ENCODE assay signal across 1 cellular context in the genomic region with DNA sequence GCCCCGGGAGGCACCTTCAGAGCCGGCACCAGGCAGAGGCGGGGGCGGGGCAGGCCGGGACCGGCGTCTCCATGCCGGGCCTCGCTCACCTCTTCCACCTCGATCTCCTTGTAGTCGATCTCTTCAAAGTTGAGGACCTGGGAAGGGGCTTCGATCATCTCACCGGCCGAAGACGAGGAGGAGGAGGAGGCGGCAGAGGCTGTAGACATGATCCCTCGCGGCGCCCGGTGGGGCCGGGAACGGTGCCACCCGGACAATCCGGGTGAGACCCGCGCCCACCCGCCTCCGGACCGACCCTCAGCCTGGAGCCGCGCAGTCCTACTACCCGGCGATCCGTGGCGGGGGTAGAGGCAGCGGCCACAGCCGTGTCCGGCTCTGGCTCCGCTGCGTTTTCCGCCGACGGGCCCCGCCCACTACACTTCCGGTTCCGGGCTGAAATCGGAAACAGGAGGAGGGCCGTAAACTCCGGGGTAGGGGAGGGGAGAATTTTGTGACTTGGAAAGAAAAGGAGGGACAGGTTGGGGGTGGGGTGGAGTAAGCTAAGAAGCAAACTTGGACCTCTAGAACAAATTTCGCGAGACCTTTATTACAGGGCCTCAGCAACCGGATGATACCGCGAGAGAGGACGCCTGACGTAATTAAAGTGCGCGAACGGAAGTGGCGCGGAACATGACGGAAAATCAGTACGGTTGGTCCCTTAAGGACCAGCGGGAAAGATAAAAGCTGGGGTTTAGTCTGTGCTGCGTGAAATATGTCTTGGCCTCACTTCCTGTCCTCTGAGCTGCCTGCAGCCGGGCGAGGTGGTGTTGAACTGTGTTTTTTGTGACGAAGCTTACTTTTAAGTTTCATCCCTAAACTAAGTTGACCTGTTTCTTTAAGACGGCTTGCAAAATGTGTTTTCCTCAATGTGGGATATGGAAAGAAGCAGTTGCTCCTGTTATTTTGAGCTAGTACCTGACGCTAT.
TF ChIP-seq lines count a peak whose summit lies in the region.

Gene MAP3K7 (minus strand): TSS at position 398 of the 964 bp plus-strand sequence. CDS start 189 bp downstream, at position 209.

TF ChIP-seq in HEK293, 187 proteins besides CTCF, POLR2A, EP300 and RAD21 (continued from another document and continues in another):
- TF ChIP-seq, protein P1, sequence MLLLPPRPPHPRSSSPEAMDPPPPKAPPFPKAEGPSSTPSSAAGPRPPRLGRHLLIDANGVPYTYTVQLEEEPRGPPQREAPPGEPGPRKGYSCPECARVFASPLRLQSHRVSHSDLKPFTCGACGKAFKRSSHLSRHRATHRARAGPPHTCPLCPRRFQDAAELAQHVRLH (tag by site-specific recombination; IDR thresholded peaks at IDR 0.05) = peak; percentile 100
- TF ChIP-seq ZNF174 (tag by site-specific recombination; IDR thresholded peaks at IDR 0.05) (peak; percentile 81), GLIS1 (tag by site-specific recombination; IDR thresholded peaks at IDR 0.05) (peak; percentile 57; the same call in 1 of the 2 replicates), ZNF274 (IDR thresholded peaks at IDR 0.05; ENCODE audit: low read length) (no peak), ZNF274 (tag by site-specific recombination; IDR thresholded peaks at IDR 0.05; ENCODE audit: borderline replicate concordance) (no peak), ZNF335 (tag by site-specific recombination; conservative IDR thresholded peaks at IDR 0.05) (peak; percentile 90), ZNF791 (tag by site-specific recombination; IDR thresholded peaks at IDR 0.05) (no peak), REPIN1 (tag by site-specific recombination; IDR thresholded peaks at IDR 0.05; ENCODE audit: low read depth) (no peak), PRDM1 (tag by site-specific recombination; IDR thresholded peaks at IDR 0.05) (no peak), ZNF398 (tag by site-specific recombination; IDR thresholded peaks at IDR 0.05) (peak; percentile 84), ZNF629 (tag by site-specific recombination; IDR thresholded peaks at IDR 0.05) (peak; percentile 98), ZEB2 (tag by site-specific recombination; IDR thresholded peaks at IDR 0.05) (peak; percentile 58; the same call in 1 of the 2 replicates), ZNF513 (tag by site-specific recombination; IDR thresholded peaks at IDR 0.05) (peak; percentile 30; the same call in 1 of the 2 replicates), ZNF776 (tag by site-specific recombination; IDR thresholded peaks at IDR 0.05; ENCODE audit: borderline replicate concordance) (no peak), SCRT2 (tag by site-specific recombination; IDR thresholded peaks at IDR 0.05) (no peak; the same call in 1 of the 2 replicates), FEZF1 (tag by site-specific recombination; IDR thresholded peaks at IDR 0.05) (0 out of 2 replicates have a peak, but pooled peaks have one; percentile 16), ZNF280D (tag by site-specific recombination; IDR thresholded peaks at IDR 0.05) (no peak), ATF2 (tag by site-specific recombination; IDR thresholded peaks at IDR 0.05; ENCODE audit: low read depth) (peak; percentile 92), PRDM10 (tag by site-specific recombination; IDR thresholded peaks at IDR 0.05) (peak; percentile 86), KLF8 (tag by site-specific recombination; IDR thresholded peaks at IDR 0.05) (peak; percentile 72), ZNF792 (tag by site-specific recombination; IDR thresholded peaks at IDR 0.05) (no peak), SETDB1 (IDR thresholded peaks at IDR 0.05; ENCODE audit: insufficient read length, low read length) (peak; percentile 72), ZBTB8A (tag by site-specific recombination; IDR thresholded peaks at IDR 0.05) (peak; percentile 42)
- TF ChIP-seq, protein P2, sequence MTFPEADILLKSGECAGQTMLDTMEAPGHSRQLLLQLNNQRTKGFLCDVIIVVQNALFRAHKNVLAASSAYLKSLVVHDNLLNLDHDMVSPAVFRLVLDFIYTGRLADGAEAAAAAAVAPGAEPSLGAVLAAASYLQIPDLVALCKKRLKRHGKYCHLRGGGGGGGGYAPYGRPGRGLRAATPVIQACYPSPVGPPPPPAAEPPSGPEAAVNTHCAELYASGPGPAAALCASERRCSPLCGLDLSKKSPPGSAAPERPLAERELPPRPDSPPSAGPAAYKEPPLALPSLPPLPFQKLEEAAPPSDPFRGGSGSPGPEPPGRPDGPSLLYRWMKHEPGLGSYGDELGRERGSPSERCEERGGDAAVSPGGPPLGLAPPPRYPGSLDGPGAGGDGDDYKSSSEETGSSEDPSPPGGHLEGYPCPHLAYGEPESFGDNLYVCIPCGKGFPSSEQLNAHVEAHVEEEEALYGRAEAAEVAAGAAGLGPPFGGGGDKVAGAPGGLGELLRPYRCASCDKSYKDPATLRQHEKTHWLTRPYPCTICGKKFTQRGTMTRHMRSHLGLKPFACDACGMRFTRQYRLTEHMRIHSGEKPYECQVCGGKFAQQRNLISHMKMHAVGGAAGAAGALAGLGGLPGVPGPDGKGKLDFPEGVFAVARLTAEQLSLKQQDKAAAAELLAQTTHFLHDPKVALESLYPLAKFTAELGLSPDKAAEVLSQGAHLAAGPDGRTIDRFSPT (tag by site-specific recombination; IDR thresholded peaks at IDR 0.05) = no peak
- TF ChIP-seq, protein P3, sequence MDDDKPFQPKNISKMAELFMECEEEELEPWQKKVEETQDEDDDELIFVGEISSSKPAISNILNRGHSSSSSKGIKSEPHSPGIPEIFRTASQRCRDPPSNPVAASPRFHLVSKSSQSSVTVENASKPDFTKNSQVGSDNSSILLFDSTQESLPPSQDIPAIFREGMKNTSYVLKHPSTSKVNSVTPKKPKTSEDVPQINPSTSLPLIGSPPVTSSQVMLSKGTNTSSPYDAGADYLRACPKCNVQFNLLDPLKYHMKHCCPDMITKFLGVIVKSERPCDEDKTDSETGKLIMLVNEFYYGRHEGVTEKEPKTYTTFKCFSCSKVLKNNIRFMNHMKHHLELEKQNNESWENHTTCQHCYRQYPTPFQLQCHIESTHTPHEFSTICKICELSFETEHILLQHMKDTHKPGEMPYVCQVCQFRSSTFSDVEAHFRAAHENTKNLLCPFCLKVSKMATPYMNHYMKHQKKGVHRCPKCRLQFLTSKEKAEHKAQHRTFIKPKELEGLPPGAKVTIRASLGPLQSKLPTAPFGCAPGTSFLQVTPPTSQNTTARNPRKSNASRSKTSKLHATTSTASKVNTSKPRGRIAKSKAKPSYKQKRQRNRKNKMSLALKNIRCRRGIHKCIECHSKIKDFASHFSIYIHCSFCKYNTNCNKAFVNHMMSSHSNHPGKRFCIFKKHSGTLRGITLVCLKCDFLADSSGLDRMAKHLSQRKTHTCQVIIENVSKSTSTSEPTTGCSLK (tag by site-specific recombination; IDR thresholded peaks at IDR 0.05) = no peak
- TF ChIP-seq, protein P4, sequence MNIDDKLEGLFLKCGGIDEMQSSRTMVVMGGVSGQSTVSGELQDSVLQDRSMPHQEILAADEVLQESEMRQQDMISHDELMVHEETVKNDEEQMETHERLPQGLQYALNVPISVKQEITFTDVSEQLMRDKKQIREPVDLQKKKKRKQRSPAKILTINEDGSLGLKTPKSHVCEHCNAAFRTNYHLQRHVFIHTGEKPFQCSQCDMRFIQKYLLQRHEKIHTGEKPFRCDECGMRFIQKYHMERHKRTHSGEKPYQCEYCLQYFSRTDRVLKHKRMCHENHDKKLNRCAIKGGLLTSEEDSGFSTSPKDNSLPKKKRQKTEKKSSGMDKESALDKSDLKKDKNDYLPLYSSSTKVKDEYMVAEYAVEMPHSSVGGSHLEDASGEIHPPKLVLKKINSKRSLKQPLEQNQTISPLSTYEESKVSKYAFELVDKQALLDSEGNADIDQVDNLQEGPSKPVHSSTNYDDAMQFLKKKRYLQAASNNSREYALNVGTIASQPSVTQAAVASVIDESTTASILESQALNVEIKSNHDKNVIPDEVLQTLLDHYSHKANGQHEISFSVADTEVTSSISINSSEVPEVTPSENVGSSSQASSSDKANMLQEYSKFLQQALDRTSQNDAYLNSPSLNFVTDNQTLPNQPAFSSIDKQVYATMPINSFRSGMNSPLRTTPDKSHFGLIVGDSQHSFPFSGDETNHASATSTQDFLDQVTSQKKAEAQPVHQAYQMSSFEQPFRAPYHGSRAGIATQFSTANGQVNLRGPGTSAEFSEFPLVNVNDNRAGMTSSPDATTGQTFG (tag by site-specific recombination; IDR thresholded peaks at IDR 0.05; ENCODE audit: borderline replicate concordance) = no peak
- TF ChIP-seq, protein P5, sequence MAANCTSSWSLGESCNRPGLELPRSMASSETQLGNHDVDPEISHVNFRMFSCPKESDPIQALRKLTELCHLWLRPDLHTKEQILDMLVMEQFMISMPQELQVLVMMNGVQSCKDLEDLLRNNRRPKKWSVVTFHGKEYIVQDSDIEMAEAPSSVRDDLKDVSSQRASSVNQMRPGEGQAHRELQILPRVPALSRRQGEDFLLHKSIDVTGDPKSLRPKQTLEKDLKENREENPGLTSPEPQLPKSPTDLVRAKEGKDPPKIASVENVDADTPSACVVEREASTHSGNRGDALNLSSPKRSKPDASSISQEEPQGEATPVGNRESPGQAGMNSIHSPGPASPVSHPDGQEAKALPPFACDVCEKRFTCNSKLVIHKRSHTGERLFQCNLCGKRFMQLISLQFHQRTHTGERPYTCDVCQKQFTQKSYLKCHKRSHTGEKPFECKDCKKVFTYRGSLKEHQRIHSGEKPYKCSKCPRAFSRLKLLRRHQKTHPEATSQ (tag by site-specific recombination; IDR thresholded peaks at IDR 0.05) = no peak
